In genomic region chr19:4539697-4540581, GRCh38 we compare ENCODE assay signal across 1 cellular context.
TF ChIP-seq lines count a peak whose summit lies in the region.

Gene LRG1 (minus strand): TSS chr19:4540036. CDS start chr19:4540013, 23 bp downstream.

TF ChIP-seq in K562, 482 proteins besides CTCF, POLR2A, EP300 and RAD21 (continued from another document):
- peak; percentile 47; the same call in 1 of the 2 replicates for TF ChIP-seq ZNF592 (IDR thresholded peaks at IDR 0.05)
- peak; percentile 64 for TF ChIP-seq ZFX (CRISPR knock-in tag; IDR thresholded peaks at IDR 0.05)
- peak; percentile 60; the same call in 1 of the 2 replicates for TF ChIP-seq EP400 (IDR thresholded peaks at IDR 0.05)
- TF ChIP-seq FOXK2 (conservative IDR thresholded peaks at IDR 0.05 in 1 of 2, IDR thresholded peaks at IDR 0.05 in 1 of 2; ENCODE audit: low read depth in 2 of 2), result 0 out of 4 replicates have a peak, but pooled peaks have one; percentile 36 to 43
- TF ChIP-seq JUN (IDR thresholded peaks at IDR 0.05; ENCODE audit: borderline replicate concordance, low read depth, low read length), result no peak
- TF ChIP-seq JUN (CRISPR knock-in tag; IDR thresholded peaks at IDR 0.05; ENCODE audit: borderline replicate concordance), result no peak
- peak; percentile 80 for TF ChIP-seq SUPT5H (IDR thresholded peaks at IDR 0.05)
- 0 out of 2 replicates have a peak, but pooled peaks have one; percentile 14 for TF ChIP-seq MYC (IDR thresholded peaks at IDR 0.05; ENCODE audit: low read depth, low read length)
- TF ChIP-seq MYC (CRISPR knock-in tag; IDR thresholded peaks at IDR 0.05; ENCODE audit: borderline replicate concordance, low read depth), result no peak
- TF ChIP-seq CTBP1 (IDR thresholded peaks at IDR 0.05; ENCODE audit: borderline replicate concordance), result peak; percentile 59
- TF ChIP-seq HINFP (tag; conservative IDR thresholded peaks at IDR 0.05; ENCODE audit: low read depth), result 0 out of 2 replicates have a peak, but pooled peaks have one; percentile 23
- peak; percentile 52 for TF ChIP-seq ETV1 (tag; conservative IDR thresholded peaks at IDR 0.05; ENCODE audit: low read depth)
- peak; percentile 68; the same call in 1 of the 2 replicates for TF ChIP-seq ZEB2 (IDR thresholded peaks at IDR 0.05)
- peak in 1 of 2 experiments; percentile 23; a peak in 1 of 4 replicates for TF ChIP-seq KDM1A (IDR thresholded peaks at IDR 0.05)
- no peak for TF ChIP-seq ZFPM2 (CRISPR knock-in tag; IDR thresholded peaks at IDR 0.05)
- peak; percentile 40; the same call in 1 of the 2 replicates for TF ChIP-seq ATF7 (IDR thresholded peaks at IDR 0.05)
- no peak for TF ChIP-seq ZBTB12 (CRISPR knock-in tag; IDR thresholded peaks at IDR 0.05)
- TF ChIP-seq JUND (IDR thresholded peaks at IDR 0.05; ENCODE audit: borderline replicate concordance, low read depth, low read length), result 0 out of 2 replicates have a peak, but pooled peaks have one; percentile 37
- no peak; the same call in 2 of the 3 replicates for TF ChIP-seq JUND (tag; IDR thresholded peaks at IDR 0.05; ENCODE audit: borderline replicate concordance, low read depth, low read length)
- 0 out of 2 replicates have a peak, but pooled peaks have one; percentile 24 for TF ChIP-seq ZKSCAN8 (CRISPR knock-in tag; IDR thresholded peaks at IDR 0.05)
- TF ChIP-seq TCF3 (CRISPR knock-in tag; IDR thresholded peaks at IDR 0.05), result peak; percentile 5
- TF ChIP-seq RBBP5 (IDR thresholded peaks at IDR 0.05; ENCODE audit: borderline replicate concordance, insufficient read depth, low read length, poor library complexity, severe bottlenecking), result peak; percentile 49
- TF ChIP-seq YY1 (IDR thresholded peaks at IDR 0.05; ENCODE audit: borderline replicate concordance in 1 of 3, control insufficient read depth in 1 of 3, extremely low read depth in 1 of 3, insufficient read depth in 3 of 3, insufficient read length in 1 of 3, insufficient replicate concordance in 2 of 3, low read depth in 1 of 3, low read length in 2 of 3), result peak in 1 of 3 experiments; percentile 53
- peak; percentile 80; the same call in 1 of the 2 replicates for TF ChIP-seq SPI1 (IDR thresholded peaks at IDR 0.05; ENCODE audit: borderline replicate concordance, low read depth, low read length)
- TF ChIP-seq ZNF507 (tag; conservative IDR thresholded peaks at IDR 0.05), result no peak
- peak; percentile 86 for TF ChIP-seq EGR1 (conservative IDR thresholded peaks at IDR 0.05)
- peak; percentile 5; the same call in 1 of the 2 replicates for TF ChIP-seq ZNF583 (CRISPR knock-in tag; IDR thresholded peaks at IDR 0.05)
- TF ChIP-seq MAZ (CRISPR knock-in tag; conservative IDR thresholded peaks at IDR 0.05 in 1 of 2, IDR thresholded peaks at IDR 0.05 in 1 of 2), result peak in 1 of 2 experiments; percentile 55; a peak in 2 of 4 replicates
- TF ChIP-seq ATF1 (CRISPR knock-in tag; IDR thresholded peaks at IDR 0.05), result no peak
- TF ChIP-seq ATF1 (tag; IDR thresholded peaks at IDR 0.05), result peak; percentile 34; the same call in 1 of the 2 replicates
- TF ChIP-seq CBX5 (IDR thresholded peaks at IDR 0.05; ENCODE audit: borderline replicate concordance, low read depth), result no peak
- TF ChIP-seq RNF2 (IDR thresholded peaks at IDR 0.05), result peak; percentile 19; the same call in 1 of the 2 replicates
- TF ChIP-seq LCOR (CRISPR knock-in tag; IDR thresholded peaks at IDR 0.05), result no peak
- 0 out of 2 replicates have a peak, but pooled peaks have one; percentile 35 for TF ChIP-seq GTF2F1 (IDR thresholded peaks at IDR 0.05; ENCODE audit: low read depth, low read length)
- TF ChIP-seq CHD2 (IDR thresholded peaks at IDR 0.05; ENCODE audit: low read depth, low read length), result peak; percentile 45; the same call in 1 of the 2 replicates
- TF ChIP-seq PHB2 (IDR thresholded peaks at IDR 0.05; ENCODE audit: low read depth), result no peak
- TF ChIP-seq ASH1L (IDR thresholded peaks at IDR 0.05; ENCODE audit: borderline replicate concordance, low read depth, partially characterized antibody), result peak; percentile 45
- TF ChIP-seq TARDBP (IDR thresholded peaks at IDR 0.05), result no peak
- no peak for TF ChIP-seq SMAD1 (IDR thresholded peaks at IDR 0.05; ENCODE audit: low read depth, low read length, partially characterized antibody)
- peak; percentile 51; the same call in 1 of the 2 replicates for TF ChIP-seq ZBTB7A (IDR thresholded peaks at IDR 0.05; ENCODE audit: borderline replicate concordance, control insufficient read depth, low read depth, low read length)
- TF ChIP-seq ELF2 (CRISPR knock-in tag; IDR thresholded peaks at IDR 0.05), result peak; percentile 76
- no peak for TF ChIP-seq KDM2B (CRISPR knock-in tag; IDR thresholded peaks at IDR 0.05)
- no peak for TF ChIP-seq RHOXF2B (CRISPR knock-in tag; conservative IDR thresholded peaks at IDR 0.05)
- peak; percentile 96 for TF ChIP-seq KDM5B (IDR thresholded peaks at IDR 0.05; ENCODE audit: insufficient replicate concordance, low read depth, low read length)
- peak; percentile 37; the same call in 1 of the 2 replicates for TF ChIP-seq TOE1 (IDR thresholded peaks at IDR 0.05; ENCODE audit: borderline replicate concordance)
- TF ChIP-seq TOE1 (CRISPR knock-in tag; IDR thresholded peaks at IDR 0.05; ENCODE audit: borderline replicate concordance, low read depth), result no peak
- no peak for TF ChIP-seq CREB3L1 (IDR thresholded peaks at IDR 0.05; ENCODE audit: borderline replicate concordance, low read depth)
- TF ChIP-seq POLR3A (IDR thresholded peaks at IDR 0.05; ENCODE audit: borderline replicate concordance, extremely low read depth, insufficient read depth, insufficient read length), result no peak
- no peak for TF ChIP-seq ETS1 (conservative IDR thresholded peaks at IDR 0.05; ENCODE audit: control insufficient read depth, low read depth, low read length)
- no peak for TF ChIP-seq PCBP1 (IDR thresholded peaks at IDR 0.05; ENCODE audit: low read depth, low read length, poor library complexity, severe bottlenecking)
- no peak for TF ChIP-seq SMARCB1 (IDR thresholded peaks at IDR 0.05; ENCODE audit: insufficient read length, low read depth)
- no peak for TF ChIP-seq ZBTB8A (IDR thresholded peaks at IDR 0.05; ENCODE audit: partially characterized antibody)
- TF ChIP-seq HDGF (IDR thresholded peaks at IDR 0.05), result 0 out of 2 replicates have a peak, but pooled peaks have one; percentile 70
- TF ChIP-seq ZNF41 (CRISPR knock-in tag; conservative IDR thresholded peaks at IDR 0.05), result no peak
- peak; percentile 62; the same call in 1 of the 2 replicates for TF ChIP-seq MBD2 (IDR thresholded peaks at IDR 0.05; ENCODE audit: borderline replicate concordance, low read depth)
- TF ChIP-seq SIN3B (IDR thresholded peaks at IDR 0.05; ENCODE audit: low read depth), result no peak; the same call in 1 of the 2 replicates
- TF ChIP-seq SMAD4 (CRISPR knock-in tag; conservative IDR thresholded peaks at IDR 0.05), result no peak
